10 cellular contexts compared by ENCODE assay signal in genomic region chr14:68408680-68409079, GRCh38.
DNase-seq lines count a peak whose midpoint lies in the region; ATAC-seq, FAIRE-seq and TF ChIP-seq lines count a peak whose summit lies in the region.
"Had no signal": no experiment of that assay in that cellular context is flagged by ENCODE, and none has a peak within 500 bp of the region (broad histone marks: within the 10 kb centered on the region; RNA-seq: fewer than 3 reads in every experiment).

No MANE protein-coding gene starts in this region.

- H3K36me3 ChIP-seq in RWPE2 (ENCODE audit: low read depth) (no peaks in the 10 kb centered on the region), adrenal gland (replicated peaks in 1 of 2) (no peaks in the 10 kb centered on the region)

- no peaks in the 10 kb centered on the region for H3K9me3 ChIP-seq in RWPE2 (ENCODE audit: severe bottlenecking)
- H3K9me3 ChIP-seq in adrenal gland (replicated peaks in 1 of 3) = no peaks in the 10 kb centered on the region

- WGBS in adrenal gland, 4 donors = 91 to 95% (median 93%) methylated on average over 4 of the region's 4 CpGs

- H3K4me3 ChIP-seq in RWPE2 (ENCODE audit: severe bottlenecking) (no peak overlapping the region), adrenal gland (no peak overlapping the region)

- in situ Hi-C loops in GM13977 (cut with MboI; ENCODE audit: low pct_unique_long_range_greater_than_20kb, low sequenced_read_pairs, unreplicated experiment) = loop anchor here (10.0 kb wide), 2 partner anchors 94 to 154 kb away; no protein-coding TSS in a partner anchor

- FAIRE-seq in RCC 7860 (lab: Jason Lieb, UNC) = no peak

- no peaks in the 10 kb centered on the region for H3K27me3 ChIP-seq in RWPE2 (ENCODE audit: insufficient read depth, poor library complexity, severe bottlenecking)
- no peaks in the 10 kb centered on the region for H3K27me3 ChIP-seq in adrenal gland

- DNase-seq in AG08395 (ENCODE audit: low spot score) = peak; percentile 22
- no peak for DNase-seq in GM13977 (ENCODE audit: low spot score)
- DNase-seq in RWPE2 (ENCODE audit: low spot score) = no peak
- DNase-seq in foreskin melanocyte = peak; percentile 19
- DNase-seq in adrenal gland = no peak
- no peak for DNase-seq in RCC 7860 (ENCODE audit: low spot score)
- no peak for DNase-seq in COLO668 (lab: John Stamatoyannopoulos, UW; ENCODE audit: unreplicated experiment)
- DNase-seq: NCI-H1092 treated with DMSO at 0.1 percent for 48 hours had no signal

- H3K27ac ChIP-seq in RWPE2 (ENCODE audit: poor library complexity, severe bottlenecking) (peak overlapping the region; percentile 87), adrenal gland (no peak overlapping the region)
- H3K27ac ChIP-seq: epithelial cell of prostate had no signal

- H3K4me1 ChIP-seq in RWPE2 (ENCODE audit: insufficient read depth, poor library complexity, severe bottlenecking) (peaks cover 53% of the 10 kb centered on the region), adrenal gland (replicated peaks in 1 of 2) (peaks cover 0 to 14% of the 10 kb centered on the region in 2 donors)

- TF ChIP-seq CTCF in GM13977 (IDR thresholded peaks at IDR 0.05; ENCODE audit: extremely low read depth, insufficient read depth, missing control alignments) = peak; percentile 41
- TF ChIP-seq CTCF in RWPE2 (IDR thresholded peaks at IDR 0.05; ENCODE audit: poor library complexity, severe bottlenecking) = peak; percentile 23
- TF ChIP-seq CTCF in adrenal gland (IDR thresholded peaks at IDR 0.05) = no peak

- ATAC-seq in RWPE2 (ENCODE audit: low read depth) = no peak
- ATAC-seq in GM21529 (IDR thresholded peaks at IDR 0.05; ENCODE audit: unreplicated experiment) = no peak

- no peak for TF ChIP-seq POLR2A in adrenal gland (IDR thresholded peaks at IDR 0.05)

- intact Hi-C loops in adrenal gland (cut with DNase I) = no loop called here

Comparison
In these comparisons a context has a peak if more than half of its experiments do, and no peak if none do; other contexts are left out.
1. DNase-seq: peak in AG08395 (single experiment) and foreskin melanocyte (single experiment); none in GM13977 (single experiment), RWPE2 (single experiment), adrenal gland (0 of 7), RCC 7860 (single experiment) and COLO668 (single experiment).
2. CTCF ChIP-seq: peak in GM13977 (single experiment) and RWPE2 (single experiment); none in adrenal gland (0 of 6).